In the genomic region with DNA sequence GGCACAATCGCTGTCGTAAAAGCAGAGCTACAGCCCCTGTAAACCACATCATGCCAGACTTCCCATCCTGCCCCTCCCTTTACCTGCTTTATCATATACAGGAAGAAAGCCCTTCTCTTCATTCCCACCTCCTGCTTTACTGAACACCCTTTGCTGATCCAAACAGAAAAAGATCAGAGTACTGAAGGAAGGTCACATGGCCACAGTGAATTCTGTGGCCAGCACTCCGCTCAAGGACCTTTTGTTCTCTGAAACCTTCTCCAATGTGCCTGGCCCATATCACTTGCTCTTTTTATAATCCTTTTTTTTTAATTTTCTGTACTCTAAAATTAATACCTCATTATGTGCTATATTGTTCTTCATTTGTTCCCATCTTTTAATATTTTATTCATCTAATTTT, we compare ENCODE assay signal across 22 cellular contexts.
A peak's percentile ranks its signal among the peaks of the same experiment; 100 is the strongest.
DNase-seq lines count a peak whose midpoint lies in the region; ATAC-seq, FAIRE-seq and TF ChIP-seq lines count a peak whose summit lies in the region.
"Had no signal": no experiment of that assay in that cellular context is flagged by ENCODE, and none has a peak within 500 bp of the region (broad histone marks: within the 10 kb centered on the region; RNA-seq: fewer than 3 reads in every experiment).

No MANE protein-coding gene starts in this region.

- WGBS in esophagus muscularis mucosa: 94% methylated on average over 3 of the region's 3 CpGs

- no peaks in the 10 kb centered on the region for H3K9me3 Mint-ChIP-seq in activated naive CD4-positive, alpha-beta T cell treated with anti-CD3 and anti-CD28 coated beads, Interleukin-2, amount 50 U/mL, for 24 hours
- H3K9me3 Mint-ChIP-seq: CD8-positive, alpha-beta T cell; GM23338; T-cell had no signal

- intact Hi-C loops in esophagus muscularis mucosa (cut with DNase I): no loop called here

- no peak for TF ChIP-seq POLR2A in esophagus muscularis mucosa (IDR thresholded peaks at IDR 0.05; ENCODE audit: low read depth)

- no peak overlapping the region for H3K4me3 ChIP-seq in esophagus muscularis mucosa
- H3K4me3 ChIP-seq: BLaER1 treated with 17β-estradiol and CSF1 and Interleukin-3, amounts not matched to agents 10 nM and 100 nM; GM23338; K562 had no signal

- no peak overlapping the region for H3K4me3 Mint-ChIP-seq in activated naive CD4-positive, alpha-beta T cell treated with anti-CD3 and anti-CD28 coated beads, Interleukin-2, amount 50 U/mL, for 24 hours
- H3K4me3 Mint-ChIP-seq: CD8-positive, alpha-beta T cell; GM23338; T-cell had no signal

- H3K36me3 Mint-ChIP-seq in activated naive CD4-positive, alpha-beta T cell treated with anti-CD3 and anti-CD28 coated beads, Interleukin-2, amount 50 U/mL, for 24 hours: peaks cover 5% of the 10 kb centered on the region

- peaks cover 5% of the 10 kb centered on the region for H3K4me1 ChIP-seq in foreskin keratinocyte
- H3K4me1 ChIP-seq in esophagus muscularis mucosa: peaks cover 0 to 15% (median 12%) of the 10 kb centered on the region in 4 donors
- H3K4me1 ChIP-seq: BLaER1 treated with 17β-estradiol and CSF1 and Interleukin-3, amounts not matched to agents 10 nM and 100 nM had no signal

- H3K27ac Mint-ChIP-seq in activated naive CD4-positive, alpha-beta T cell treated with anti-CD3 and anti-CD28 coated beads, Interleukin-2, amount 50 U/mL, for 24 hours: peak overlapping the region; percentile 32
- H3K27ac Mint-ChIP-seq: CD8-positive, alpha-beta T cell; GM23338; T-cell had no signal

- no peak for DNase-seq in activated naive CD4-positive, alpha-beta T cell (lab: John Stamatoyannopoulos, UW)
- peak; percentile 36 for DNase-seq in NCI-H2196 (lab: John Stamatoyannopoulos, UW; ENCODE audit: unreplicated experiment)
- peak in 1 of 2 donors; percentile 8 for DNase-seq in frontal cortex (ENCODE audit: low spot score in 2 of 2)
- peak; percentile 67 for DNase-seq in superior temporal gyrus (ENCODE audit: extremely low spot score)
- no peak for DNase-seq in DMS53 treated with DMSO at 0.1 percent for 48 hours (lab: John Stamatoyannopoulos, UW; ENCODE audit: unreplicated experiment)
- no peak for DNase-seq in foreskin keratinocyte
- no peak for DNase-seq in esophagus muscularis mucosa (ENCODE audit: extremely low spot score)
- DNase-seq: CD8-positive, alpha-beta T cell; GDM1; HCEC 1CT; NCI-H1092 treated with DMSO at 0.1 percent for 48 hours; NCI-H146; NCI-H2081 treated with DMSO at 0.1 percent for 48 hours; SK-N-SH; T-cell had no signal

- no peaks in the 10 kb centered on the region for H3K27me3 Mint-ChIP-seq in activated naive CD4-positive, alpha-beta T cell treated with anti-CD3 and anti-CD28 coated beads, Interleukin-2, amount 50 U/mL, for 24 hours
- H3K27me3 Mint-ChIP-seq: T-cell had no signal

- TF ChIP-seq CTCF in foreskin keratinocyte (conservative IDR thresholded peaks at IDR 0.05): no peak
- TF ChIP-seq CTCF in esophagus muscularis mucosa (IDR thresholded peaks at IDR 0.05): no peak

- no peak overlapping the region for H3K27ac ChIP-seq in foreskin keratinocyte
- H3K27ac ChIP-seq in esophagus muscularis mucosa (replicated peaks in 1 of 4): no peak overlapping the region
- H3K27ac ChIP-seq: BLaER1 treated with 17β-estradiol and CSF1 and Interleukin-3, amounts not matched to agents 10 nM and 100 nM had no signal

- H3K4me1 Mint-ChIP-seq in activated naive CD4-positive, alpha-beta T cell treated with anti-CD3 and anti-CD28 coated beads, Interleukin-2, amount 50 U/mL, for 24 hours: no peaks in the 10 kb centered on the region
- H3K4me1 Mint-ChIP-seq: T-cell had no signal

- no peak for ATAC-seq in foreskin keratinocyte
- ATAC-seq: CD8-positive, alpha-beta T cell; GM23338; K562; Right ventricle myocardium inferior; T-cell had no signal

- H3K36me3 ChIP-seq in esophagus muscularis mucosa: peaks cover 0 to 3% (median 0%) of the 10 kb centered on the region in 4 donors

- FAIRE-seq in frontal cortex (lab: Jason Lieb, UNC): peak; percentile 43
- FAIRE-seq: GM19239, K562, RCC 7860 had no signal

- H3K27me3 ChIP-seq in foreskin keratinocyte (no peaks in the 10 kb centered on the region), esophagus muscularis mucosa (no peaks in the 10 kb centered on the region)
- H3K27me3 ChIP-seq: BLaER1 treated with 17β-estradiol and CSF1 and Interleukin-3, amounts not matched to agents 10 nM and 100 nM had no signal

- TF ChIP-seq EP300 in esophagus muscularis mucosa (IDR thresholded peaks at IDR 0.05): no peak

- H3K9me3 ChIP-seq in esophagus muscularis mucosa: no peaks in the 10 kb centered on the region
- H3K9me3 ChIP-seq: BLaER1 treated with 17β-estradiol and CSF1 and Interleukin-3, amounts not matched to agents 10 nM and 100 nM; SK-N-SH had no signal

Comparison
In these comparisons a context has a peak if more than half of its experiments do, and no peak if none do; other contexts are left out.
1. DNase-seq: peak in NCI-H2196 (single experiment) and superior temporal gyrus (single experiment); none in activated naive CD4-positive, alpha-beta T cell (0 of 4), DMS53 treated with DMSO at 0.1 percent for 48 hours (single experiment), foreskin keratinocyte (0 of 2) and esophagus muscularis mucosa (single experiment).